Comparison of ENCODE assay signal across 8 cellular contexts in genomic region chr9:32385135-32385884, GRCh38. TPM values are rescaled to one million over a fixed set of nuclear protein-coding genes. Genes with fewer than 3 reads are reported as not detected.
DNase-seq lines count a peak whose midpoint lies in the region; ATAC-seq, FAIRE-seq and TF ChIP-seq lines count a peak whose summit lies in the region.

No MANE protein-coding gene starts in this region.

- H3K9me3 ChIP-seq in DND-41 (ENCODE audit: insufficient read depth, low read length, severe bottlenecking) (no peaks in the 10 kb centered on the region), OCI-LY3 (ENCODE audit: insufficient read depth, low read length) (no peaks in the 10 kb centered on the region), endodermal cell (ENCODE audit: control insufficient read depth, low read length) (no peaks in the 10 kb centered on the region), ovary (no peaks in the 10 kb centered on the region)

- H3K4me3 ChIP-seq in DND-41 (ENCODE audit: low read depth in 1 of 2, low read length in 2 of 2) (peak overlapping the region; percentile 52 to 99), OCI-LY3 (ENCODE audit: low read length) (peak overlapping the region; percentile 86), endodermal cell (ENCODE audit: low read length) (peak overlapping the region; percentile 84), ovary (peak overlapping the region; percentile 90)

- H3K36me3 ChIP-seq in DND-41 (ENCODE audit: insufficient read depth, low read length): no peaks in the 10 kb centered on the region
- no peaks in the 10 kb centered on the region for H3K36me3 ChIP-seq in OCI-LY3 (replicated peaks; ENCODE audit: low read depth, low read length)
- H3K36me3 ChIP-seq in endodermal cell (ENCODE audit: control insufficient read depth, insufficient read depth, low read length): no peaks in the 10 kb centered on the region
- H3K36me3 ChIP-seq in ovary: no peaks in the 10 kb centered on the region

- H3K9ac ChIP-seq in DND-41 (ENCODE audit: low read depth, low read length) (peak overlapping the region; percentile 76), OCI-LY3 (ENCODE audit: low read length) (peak overlapping the region; percentile 68), endodermal cell (ENCODE audit: extremely low read depth, low read length, poor library complexity, severe bottlenecking) (peak overlapping the region; percentile 77)

- peak overlapping the region; percentile 80 for H3K4me3 Mint-ChIP-seq in endodermal cell

- H3K4me2 ChIP-seq in DND-41 (ENCODE audit: insufficient read depth, low read length) (peak overlapping the region; percentile 97), OCI-LY3 (ENCODE audit: low read length) (peak overlapping the region; percentile 89)

- H3K9me3 Mint-ChIP-seq in endodermal cell: no peaks in the 10 kb centered on the region

- intact Hi-C loops in ovary (cut with DNase I): loop anchor here in 1 of 4 donors (10.0 kb wide), 1 partner anchor 49 kb away; no protein-coding TSS in a partner anchor

- H3K27me3 ChIP-seq in DND-41 (ENCODE audit: insufficient read depth, low read length, poor library complexity): peaks cover 6% of the 10 kb centered on the region
- H3K27me3 ChIP-seq in OCI-LY3 (ENCODE audit: low read depth, low read length): peaks cover 35% of the 10 kb centered on the region
- H3K27me3 ChIP-seq in endodermal cell (ENCODE audit: control insufficient read depth, insufficient read depth, low read length, poor library complexity, severe bottlenecking): peaks cover 36% of the 10 kb centered on the region
- no peaks in the 10 kb centered on the region for H3K27me3 ChIP-seq in ovary

- H3K79me2 ChIP-seq in DND-41 (ENCODE audit: insufficient read depth, low read length) (no peaks in the 10 kb centered on the region; the same call in 1 of the 2 replicates), OCI-LY3 (ENCODE audit: low read length) (no peaks in the 10 kb centered on the region)

- TF ChIP-seq CTCF in DND-41 (IDR thresholded peaks at IDR 0.05; ENCODE audit: borderline replicate concordance, extremely low read depth, low read length, poor library complexity, severe bottlenecking): no peak
- no peak for TF ChIP-seq CTCF in OCI-LY3 (IDR thresholded peaks at IDR 0.05; ENCODE audit: low read depth, low read length)
- TF ChIP-seq CTCF in endodermal cell (conservative IDR thresholded peaks at IDR 0.05): no peak
- TF ChIP-seq CTCF in ovary (IDR thresholded peaks at IDR 0.05): no peak

- peaks cover 39% of the 10 kb centered on the region for H3K27me3 Mint-ChIP-seq in endodermal cell (ENCODE audit: insufficient read depth)

- ATAC-seq in DND-41 (ENCODE audit: insufficient read depth, low read depth) (no peak), HG02588 (IDR thresholded peaks at IDR 0.05; ENCODE audit: unreplicated experiment) (no peak)

- TF ChIP-seq EP300 in ovary (IDR thresholded peaks at IDR 0.05): no peak

- H2AFZ ChIP-seq in DND-41 (ENCODE audit: low read depth, low read length): peak overlapping the region; percentile 94
- H2AFZ ChIP-seq in OCI-LY3 (ENCODE audit: low read depth, low read length): peak overlapping the region; percentile 57; the same call in 1 of the 2 replicates

- peak overlapping the region; percentile 83 for H3K27ac Mint-ChIP-seq in endodermal cell

- no peak for TF ChIP-seq POLR2A in ovary (IDR thresholded peaks at IDR 0.05)

- FAIRE-seq in HTR-8/SVneo (lab: Jason Lieb, UNC): no peak

- H3K27ac ChIP-seq in DND-41 (ENCODE audit: low read length): peak overlapping the region; percentile 69; the same call in 1 of the 2 replicates
- H3K27ac ChIP-seq in OCI-LY3 (ENCODE audit: low read length): no peak overlapping the region
- H3K27ac ChIP-seq in endodermal cell (ENCODE audit: low read depth, low read length): no peak overlapping the region
- peak overlapping the region; percentile 47 to 71 for H3K27ac ChIP-seq in ovary

- H3K36me3 Mint-ChIP-seq in endodermal cell (ENCODE audit: low read depth): peaks cover 6% of the 10 kb centered on the region

- H3K4me1 Mint-ChIP-seq in endodermal cell: peaks cover 16% of the 10 kb centered on the region

- H3K4me1 ChIP-seq in DND-41 (ENCODE audit: insufficient read depth, low read length): peaks cover 23% of the 10 kb centered on the region
- peaks cover 14% of the 10 kb centered on the region for H3K4me1 ChIP-seq in OCI-LY3 (ENCODE audit: low read length)
- H3K4me1 ChIP-seq in endodermal cell (ENCODE audit: control insufficient read depth, insufficient read depth, low read length): peaks cover 4% of the 10 kb centered on the region
- H3K4me1 ChIP-seq in ovary (ENCODE audit: insufficient read depth): peaks cover 8% of the 10 kb centered on the region

- 11 to 30% methylated on average over 3 to 4 of the region's 4 CpGs for WGBS in endodermal cell (ENCODE audit: insufficient coverage in 1 of 2, insufficient read length in 1 of 2), 2 experiments
- 20 to 25% (median 23%) methylated on average over 4 of the region's 4 CpGs for WGBS in ovary, 3 donors

- DNase-seq in DND-41 (no peak), endodermal cell (no peak), ovary (no peak), NCI-H1105 treated with DMSO at 0.1 percent for 48 hours (lab: John Stamatoyannopoulos, UW) (no peak), NCI-H345 treated with DMSO at 0.1 percent for 48 hours (lab: John Stamatoyannopoulos, UW; ENCODE audit: unreplicated experiment) (no peak), HTR-8/SVneo (ENCODE audit: insufficient read length, low spot score) (no peak)

- H4K20me1 ChIP-seq in DND-41 (ENCODE audit: insufficient read depth, low read length) (no peaks in the 10 kb centered on the region), OCI-LY3 (ENCODE audit: insufficient read depth, low read length) (no peaks in the 10 kb centered on the region)

RNA-seq across cellular contexts. Expression of gene ACO1, which starts 0.9 kb away (rescaled TPM):
- 10 to 100 TPM; 33.6 to 52.8 TPM for total RNA-seq in endodermal cell
- 30.7 TPM for polyA plus RNA-seq in endodermal cell (2013, experiment 1 of 2)
- polyA plus RNA-seq in endodermal cell (2013, experiment 2 of 2): 29.7 TPM
- 10 to 100 TPM; 21.8 to 46.3 (median 30.5) TPM for total RNA-seq in ovary
- 100 to 1,000 TPM in 1 of 2 donors, 10 to 100 TPM in 1; 15.6 to 111 TPM for polyA plus RNA-seq in ovary

Comparison
In these comparisons a context has a peak if more than half of its experiments do, and no peak if none do; other contexts are left out.
1. H3K27ac ChIP-seq: peak in DND-41 (single experiment) and ovary (2 of 2); none in OCI-LY3 (single experiment) and endodermal cell (single experiment).
2. Peak in every context shown above with its lines, with median percentiles within 50 percentile points of each other: H3K4me3 ChIP-seq and H3K9ac ChIP-seq.